ENCODE assay signal across 8 cellular contexts in genomic region chr1:24688621-24689195, GRCh38. TPM values are rescaled to one million over a fixed set of nuclear protein-coding genes. Genes with fewer than 3 reads are reported as not detected.
DNase-seq lines count a peak whose midpoint lies in the region; ATAC-seq and TF ChIP-seq lines count a peak whose summit lies in the region.

No MANE protein-coding gene starts in this region.

- no peaks in the 10 kb centered on the region for H3K27me3 ChIP-seq in heart right ventricle

- no peaks in the 10 kb centered on the region for H3K27me3 Mint-ChIP-seq in activated naive CD8-positive, alpha-beta T cell treated with anti-CD3 and anti-CD28 coated beads, Interleukin-2, amount 50 U/mL, for 24 hours

- peak; percentile 76 to 94 (median 88) for TF ChIP-seq CTCF in heart right ventricle (IDR thresholded peaks at IDR 0.05)

- 35 to 36% methylated on average over 13 of the region's 13 CpGs for WGBS in heart right ventricle, 2 donors

- no peak overlapping the region for H3K4me3 ChIP-seq in heart right ventricle

- intact Hi-C loops in heart right ventricle (cut with DNase I) = loop anchor here (2.0 to 5.0 kb wide), 5 partner anchors 56 to 150 kb away; partner anchors contain the start of gene CLIC4 (in 1 of the 10)

- H3K27ac ChIP-seq in heart right ventricle = peak overlapping the region in 7 of 10 donors; percentile 3 to 44 (median 28)

- peaks cover 0 to 33% (median 20%) of the 10 kb centered on the region in 9 donors for H3K4me1 ChIP-seq in heart right ventricle

- H3K9me3 ChIP-seq in heart right ventricle = no peaks in the 10 kb centered on the region

- H3K9me3 Mint-ChIP-seq in activated naive CD8-positive, alpha-beta T cell treated with anti-CD3 and anti-CD28 coated beads, Interleukin-2, amount 50 U/mL, for 24 hours = no peaks in the 10 kb centered on the region

- no peak overlapping the region for H3K4me3 Mint-ChIP-seq in activated naive CD8-positive, alpha-beta T cell treated with anti-CD3 and anti-CD28 coated beads, Interleukin-2, amount 50 U/mL, for 24 hours

- peak; percentile 39 for DNase-seq in GDM1 (lab: John Stamatoyannopoulos, UW)
- peak; percentile 85 for DNase-seq in NCI-H1092 treated with DMSO at 0.1 percent for 48 hours (lab: John Stamatoyannopoulos, UW)
- peak; percentile 62 for DNase-seq in SW480 (ENCODE audit: low spot score)
- DNase-seq in activated naive CD8-positive, alpha-beta T cell treated with anti-CD3 and anti-CD28 coated beads, Interleukin-2, amount 50 U/mL, for 24 hours = peak; percentile 64
- DNase-seq in heart right ventricle = peak; percentile 72 to 78
- peak; percentile 50 for DNase-seq in renal cortical epithelial cell (ENCODE audit: low read depth)

- H3K4me1 Mint-ChIP-seq in activated naive CD8-positive, alpha-beta T cell treated with anti-CD3 and anti-CD28 coated beads, Interleukin-2, amount 50 U/mL, for 24 hours = no peaks in the 10 kb centered on the region

- H3K36me3 ChIP-seq in heart right ventricle = no peaks in the 10 kb centered on the region

- peak; percentile 91 for ATAC-seq in activated naive CD8-positive, alpha-beta T cell treated with anti-CD3 and anti-CD28 coated beads, Interleukin-2, amount 50 U/mL, for 24 hours
- ATAC-seq in heart right ventricle (peak; percentile 78 to 94 (median 91)), GM21367 (IDR thresholded peaks at IDR 0.05; ENCODE audit: unreplicated experiment) (no peak), GM18520 (IDR thresholded peaks at IDR 0.05; ENCODE audit: unreplicated experiment) (no peak)

- H3K36me3 Mint-ChIP-seq in activated naive CD8-positive, alpha-beta T cell treated with anti-CD3 and anti-CD28 coated beads, Interleukin-2, amount 50 U/mL, for 24 hours (ENCODE audit: low read depth) = no peaks in the 10 kb centered on the region

- no peak overlapping the region for H3K27ac Mint-ChIP-seq in activated naive CD8-positive, alpha-beta T cell treated with anti-CD3 and anti-CD28 coated beads, Interleukin-2, amount 50 U/mL, for 24 hours

RNA-seq across cellular contexts. Expression of gene SRRM1, which starts 45.6 kb away (rescaled TPM):
- total RNA-seq in heart right ventricle (10 to 100 TPM; 54.4 to 82.9 (median 75.8) TPM), renal cortical epithelial cell (23.4 and 45.6 TPM in 2 replicates)
- polyA plus RNA-seq in heart right ventricle = 10 to 100 TPM; 26.0 to 83.0 TPM

RNA-seq across cellular contexts. Expression of gene CLIC4, which starts 56.5 kb away (rescaled TPM):
- 100 to 1,000 TPM; 256 to 511 (median 353) TPM for total RNA-seq in heart right ventricle
- polyA plus RNA-seq in heart right ventricle = 100 to 1,000 TPM in 1 of 2 donors, 10 to 100 TPM in 1; 90.8 to 308 TPM
- total RNA-seq in renal cortical epithelial cell = 309 and 384 TPM in 2 replicates

Comparison
In these comparisons a context has a peak if more than half of its experiments do, and no peak if none do; other contexts are left out.
1. ATAC-seq: peak in activated naive CD8-positive, alpha-beta T cell treated with anti-CD3 and anti-CD28 coated beads, Interleukin-2, amount 50 U/mL, for 24 hours (single experiment) and heart right ventricle (8 of 8); none in GM21367 (single experiment) and GM18520 (single experiment).
2. Peak in every context shown above with its lines, with median percentiles within 50 percentile points of each other: DNase-seq.